8 cellular contexts compared by ENCODE assay signal in the genomic region with DNA sequence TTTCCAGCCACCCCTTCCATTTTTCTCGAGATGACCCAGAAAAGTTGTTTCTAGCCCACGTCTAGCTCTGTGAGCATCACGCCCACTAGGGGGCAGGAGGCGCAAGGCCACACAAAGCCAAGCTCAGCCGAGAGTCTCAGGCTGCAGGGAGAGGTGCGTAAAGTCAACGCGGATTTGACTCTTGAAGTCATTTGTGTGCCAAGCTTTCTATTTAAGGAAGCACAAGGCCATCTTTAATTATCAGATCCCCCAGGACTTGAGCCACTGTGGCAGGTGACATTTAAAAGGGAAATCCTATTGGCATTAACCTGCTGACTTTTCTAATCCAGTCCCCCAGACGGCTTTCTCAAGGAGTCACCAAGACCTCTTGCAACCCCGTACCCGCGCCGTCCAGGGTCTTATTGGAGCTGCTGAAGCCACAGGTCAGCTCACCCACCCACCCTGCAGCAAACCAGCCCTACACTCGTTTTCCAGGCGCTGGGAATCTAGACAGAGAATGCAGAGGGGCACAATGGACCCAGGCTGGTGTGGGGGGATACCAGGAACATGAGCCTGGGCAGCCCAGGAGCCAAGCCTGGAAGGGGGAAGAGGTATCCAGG.
DNase-seq lines count a peak whose midpoint lies in the region; ATAC-seq, FAIRE-seq and TF ChIP-seq lines count a peak whose summit lies in the region.

No MANE protein-coding gene starts in this region.

- intact Hi-C loops in HepG2 (cut with micrococcal nuclease; ENCODE audit: unreplicated experiment), result loop anchor here (1.0 to 5.0 kb wide), 5 partner anchors 64 to 289 kb away; a partner anchor contains a TSS

- no peak overlapping the region for H3K4me2 ChIP-seq in HepG2 (ENCODE audit: low read depth, low read length)

- no peaks in the 10 kb centered on the region for H3K27me3 Mint-ChIP-seq in activated CD4-positive, alpha-beta T cell treated with anti-CD3 and anti-CD28 coated beads, Interleukin-2, amount 10 ng/mL, durations not matched to agents 7 days and 5 days

- H3K9me3 Mint-ChIP-seq in activated CD4-positive, alpha-beta T cell treated with anti-CD3 and anti-CD28 coated beads, Interleukin-2, amount 10 ng/mL, durations not matched to agents 7 days and 5 days, result no peaks in the 10 kb centered on the region

- H3K4me1 ChIP-seq in HepG2 (ENCODE audit: insufficient read depth, low read length), result no peaks in the 10 kb centered on the region

- H3K9me3 ChIP-seq in HepG2 (ENCODE audit: low read length), result no peaks in the 10 kb centered on the region

- no peaks in the 10 kb centered on the region for H3K79me2 ChIP-seq in HepG2 (ENCODE audit: insufficient read depth, low read length)

- H4K20me1 ChIP-seq in HepG2 (ENCODE audit: insufficient read depth, low read length), result no peaks in the 10 kb centered on the region

- peak; percentile 75 for TF ChIP-seq RAD21 in HepG2 (CRISPR knock-in tag; IDR thresholded peaks at IDR 0.05)

- H3K4me3 ChIP-seq in choroid plexus epithelial cell (ENCODE audit: low read depth, low read length) (no peak overlapping the region), HepG2 (replicated peaks in 1 of 3; ENCODE audit: insufficient read depth in 1 of 3, low read depth in 2 of 3, low read length in 3 of 3) (no peak overlapping the region)

- H3K4me1 Mint-ChIP-seq in activated CD4-positive, alpha-beta T cell treated with anti-CD3 and anti-CD28 coated beads, Interleukin-2, amount 10 ng/mL, durations not matched to agents 7 days and 5 days, result peaks cover 60% of the 10 kb centered on the region

- 32% methylated on average over 15 of the region's 15 CpGs for WGBS in HepG2 (ENCODE audit: low lambda C conversion rate)

- TF ChIP-seq EP300 in HepG2 (IDR thresholded peaks at IDR 0.05; ENCODE audit: low read depth in 2 of 2, low read length in 2 of 2) (no peak), HepG2 (CRISPR knock-in tag; IDR thresholded peaks at IDR 0.05; ENCODE audit: borderline replicate concordance) (no peak)

- H3K36me3 Mint-ChIP-seq in activated CD4-positive, alpha-beta T cell treated with anti-CD3 and anti-CD28 coated beads, Interleukin-2, amount 10 ng/mL, durations not matched to agents 7 days and 5 days (ENCODE audit: low read depth), result peaks cover 32% of the 10 kb centered on the region

- no peak overlapping the region for H2AFZ ChIP-seq in HepG2 (ENCODE audit: low read length)

- in situ Hi-C loops in HepG2 (cut with HindIII; ENCODE audit: extremely low pct_ligation_motif_present, low pct_unique_long_range_greater_than_20kb), result no loop called here

- no peaks in the 10 kb centered on the region; a peak in 1 of 5 replicates for H3K27me3 ChIP-seq in HepG2 (ENCODE audit: control insufficient read depth in 1 of 2, insufficient read depth in 2 of 2, low read length in 2 of 2)

- no peak for TF ChIP-seq POLR2A in HepG2 (IDR thresholded peaks at IDR 0.05; ENCODE audit: insufficient read depth in 1 of 2, low read depth in 2 of 2, low read length in 2 of 2)

- no peaks in the 10 kb centered on the region for H3K36me3 ChIP-seq in HepG2 (replicated peaks in 1 of 2; ENCODE audit: control insufficient read depth in 1 of 2, insufficient read depth in 2 of 2, low read length in 2 of 2)

- peak; percentile 99 for TF ChIP-seq CTCF in choroid plexus epithelial cell (conservative IDR thresholded peaks at IDR 0.05; ENCODE audit: low read depth, low read length)
- peak; percentile 94 for TF ChIP-seq CTCF in HepG2 (CRISPR knock-in tag; IDR thresholded peaks at IDR 0.05)

- CTCF ChIA-PET in activated CD4-positive, alpha-beta T cell treated with anti-CD3 and anti-CD28 coated beads, Interleukin-2, amount 10 ng/mL, durations not matched to agents 7 days and 5 days (lab: Charles Lee), result interaction anchor here (0.6 to 7.4 kb wide), 46 partner anchors 10 to 289 kb away, joined by 3 to 60 read pairs (median 5); a partner anchor contains a TSS
- CTCF ChIA-PET in HepG2 (lab: Yijun Ruan, JAX; ENCODE audit: low intra/inter-chr PET ratio, low total read pairs), result interaction anchor here (0.7 to 1.8 kb wide), 4 partner anchors 66 to 290 kb away, joined by 3 to 16 read pairs (median 4); no protein-coding TSS in a partner anchor

- ATAC-seq in HG03342 (IDR thresholded peaks at IDR 0.05; ENCODE audit: unreplicated experiment) (peak; percentile 37), HepG2 (peak; percentile 87)

- no peak overlapping the region for H3K27ac ChIP-seq in HepG2 (ENCODE audit: extremely low read length, insufficient read depth, low read length)

- FAIRE-seq in HepG2 (lab: Jason Lieb, UNC), result peak; percentile 85

- BruUV-seq in HepG2 (replicated peaks; lab: Mats Ljungman, UMichigan), result no TSS peak

- no peak overlapping the region for H3K4me3 Mint-ChIP-seq in activated CD4-positive, alpha-beta T cell treated with anti-CD3 and anti-CD28 coated beads, Interleukin-2, amount 10 ng/mL, durations not matched to agents 7 days and 5 days

- DNase-seq in GM04504 (ENCODE audit: low read depth) (peak; percentile 57), NCI-H526 treated with DMSO at 0.1 percent for 48 hours (lab: John Stamatoyannopoulos, UW) (peak; percentile 16), choroid plexus epithelial cell (ENCODE audit: low read depth) (peak; percentile 94), HepG2 (ENCODE audit: low spot score) (peak; percentile 59), OCI-M2 (lab: John Stamatoyannopoulos, UW; ENCODE audit: unreplicated experiment) (no peak)
- DNase-seq in activated CD4-positive, alpha-beta T cell treated with anti-CD3 and anti-CD28 coated beads, Interleukin-2, amount 10 ng/mL, durations not matched to agents 7 days and 5 days, result peak; percentile 89
- peak; percentile 89 for DNase-seq in stimulated activated CD4-positive, alpha-beta T cell treated with anti-CD3 and anti-CD28 coated beads, Interleukin-4, amount 100 ng/mL, for 24 hours

- no peak overlapping the region for H3K9ac ChIP-seq in HepG2 (ENCODE audit: insufficient read depth, low read depth, low read length)

- POLR2A ChIA-PET in activated CD4-positive, alpha-beta T cell treated with anti-CD3 and anti-CD28 coated beads, Interleukin-2, amount 10 ng/mL, durations not matched to agents 7 days and 5 days (lab: Charles Lee), result no interaction called here
- POLR2A ChIA-PET in HepG2 (lab: Yijun Ruan, JAX), result no interaction called here

- H3K27ac Mint-ChIP-seq in activated CD4-positive, alpha-beta T cell treated with anti-CD3 and anti-CD28 coated beads, Interleukin-2, amount 10 ng/mL, durations not matched to agents 7 days and 5 days, result no peak overlapping the region

TF ChIP-seq in HepG2, 621 proteins besides CTCF, POLR2A, EP300 and RAD21 (continues in another document):
- TF ChIP-seq, protein P1, sequence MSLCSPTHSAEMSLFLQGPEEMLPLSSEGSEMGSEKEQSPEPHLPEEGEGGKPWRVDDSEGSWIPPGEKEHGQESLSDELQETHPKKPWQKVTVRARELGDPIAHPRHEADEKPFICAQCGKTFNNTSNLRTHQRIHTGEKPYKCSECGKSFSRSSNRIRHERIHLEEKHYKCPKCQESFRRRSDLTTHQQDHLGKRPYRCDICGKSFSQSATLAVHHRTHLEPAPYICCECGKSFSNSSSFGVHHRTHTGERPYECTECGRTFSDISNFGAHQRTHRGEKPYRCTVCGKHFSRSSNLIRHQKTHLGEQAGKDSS (CRISPR knock-in tag; IDR thresholded peaks at IDR 0.05; ENCODE audit: borderline replicate concordance, low read depth), result no peak; the same call in 1 of the 2 replicates
- 0 out of 2 replicates have a peak, but pooled peaks have one; percentile 23 for TF ChIP-seq ZNF331 (CRISPR knock-in tag; IDR thresholded peaks at IDR 0.05)
- TF ChIP-seq MAFK (conservative IDR thresholded peaks at IDR 0.05 in 1 of 2, IDR thresholded peaks at IDR 0.05 in 1 of 2; ENCODE audit: low read length in 2 of 2), result no peak
- peak; percentile 65 for TF ChIP-seq XRCC5 (optimal IDR thresholded peaks at IDR 0.05; ENCODE audit: low read length)
- no peak for TF ChIP-seq ZFAT (CRISPR knock-in tag; conservative IDR thresholded peaks at IDR 0.05)
- peak; percentile 54; the same call in 1 of the 2 replicates for TF ChIP-seq KDM2A (CRISPR knock-in tag; IDR thresholded peaks at IDR 0.05; ENCODE audit: borderline replicate concordance, low read depth)
- TF ChIP-seq KLF13 (CRISPR knock-in tag; IDR thresholded peaks at IDR 0.05), result no peak
- peak; percentile 27; the same call in 1 of the 2 replicates for TF ChIP-seq SALL1 (CRISPR knock-in tag; IDR thresholded peaks at IDR 0.05)
- 0 out of 2 replicates have a peak, but pooled peaks have one; percentile 37 for TF ChIP-seq ZNF598 (CRISPR knock-in tag; IDR thresholded peaks at IDR 0.05; ENCODE audit: borderline replicate concordance)
- no peak for TF ChIP-seq SAP130 (CRISPR knock-in tag; IDR thresholded peaks at IDR 0.05; ENCODE audit: low read depth)
- no peak for TF ChIP-seq ZNF160 (CRISPR knock-in tag; IDR thresholded peaks at IDR 0.05)
- TF ChIP-seq, protein P2, sequence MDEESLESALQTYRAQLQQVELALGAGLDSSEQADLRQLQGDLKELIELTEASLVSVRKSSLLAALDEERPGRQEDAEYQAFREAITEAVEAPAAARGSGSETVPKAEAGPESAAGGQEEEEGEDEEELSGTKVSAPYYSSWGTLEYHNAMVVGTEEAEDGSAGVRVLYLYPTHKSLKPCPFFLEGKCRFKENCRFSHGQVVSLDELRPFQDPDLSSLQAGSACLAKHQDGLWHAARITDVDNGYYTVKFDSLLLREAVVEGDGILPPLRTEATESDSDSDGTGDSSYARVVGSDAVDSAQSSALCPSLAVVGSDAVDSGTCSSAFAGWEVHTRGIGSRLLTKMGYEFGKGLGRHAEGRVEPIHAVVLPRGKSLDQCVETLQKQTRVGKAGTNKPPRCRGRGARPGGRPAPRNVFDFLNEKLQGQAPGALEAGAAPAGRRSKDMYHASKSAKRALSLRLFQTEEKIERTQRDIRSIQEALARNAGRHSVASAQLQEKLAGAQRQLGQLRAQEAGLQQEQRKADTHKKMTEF (CRISPR knock-in tag; IDR thresholded peaks at IDR 0.05), result no peak
- TF ChIP-seq ZNF326 (CRISPR knock-in tag; IDR thresholded peaks at IDR 0.05; ENCODE audit: borderline replicate concordance), result no peak
- TF ChIP-seq SMC3 (IDR thresholded peaks at IDR 0.05; ENCODE audit: low read length), result peak; percentile 87
